ENCODE assay signal across 1 cellular context in the genomic region with DNA sequence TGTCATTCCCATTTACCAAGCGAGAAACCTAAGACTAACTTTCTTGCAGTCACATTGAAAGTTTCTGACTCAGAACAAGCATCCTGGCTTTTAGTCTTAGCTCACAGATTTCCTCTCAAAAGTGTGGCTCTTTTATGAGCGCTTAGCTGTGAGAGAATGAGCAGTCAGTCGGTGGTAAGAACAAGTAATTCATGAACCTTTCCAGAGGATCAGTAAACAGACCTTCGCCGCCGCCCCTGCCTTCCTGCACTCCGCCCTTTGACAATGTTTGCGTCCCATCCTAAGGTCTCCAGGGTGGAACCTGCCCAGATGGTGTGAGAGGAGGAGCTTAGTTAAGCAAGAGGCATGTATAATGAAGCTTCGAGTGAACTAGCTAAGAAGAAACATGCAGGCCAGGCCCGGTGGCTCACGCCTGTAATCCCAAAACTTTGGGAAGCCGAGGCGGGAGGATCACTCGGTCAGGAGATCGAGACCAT.
TF ChIP-seq lines count a peak whose summit lies in the region.

No MANE protein-coding gene starts in this region.

TF ChIP-seq in HepG2, 621 proteins besides CTCF, POLR2A, EP300 and RAD21 (continued from another document and continues in another):
- TF ChIP-seq AKNA (CRISPR knock-in tag; IDR thresholded peaks at IDR 0.05; ENCODE audit: borderline replicate concordance) (no peak), MED13 (CRISPR knock-in tag; IDR thresholded peaks at IDR 0.05) (no peak), ZNF207 (IDR thresholded peaks at IDR 0.05; ENCODE audit: borderline replicate concordance) (no peak), LCORL (IDR thresholded peaks at IDR 0.05) (no peak), LCORL (CRISPR knock-in tag; IDR thresholded peaks at IDR 0.05) (peak; percentile 88), HOXA5 (CRISPR knock-in tag; IDR thresholded peaks at IDR 0.05) (no peak), MTA3 (CRISPR knock-in tag; IDR thresholded peaks at IDR 0.05) (no peak), RBM22 (optimal IDR thresholded peaks at IDR 0.05; ENCODE audit: low read length) (no peak), AGO2 (optimal IDR thresholded peaks at IDR 0.05; ENCODE audit: low read depth, low read length) (no peak), U2AF1 (optimal IDR thresholded peaks at IDR 0.05; ENCODE audit: low read depth, low read length) (no peak), NFE2L2 (IDR thresholded peaks at IDR 0.05; ENCODE audit: low read length) (no peak), ZNF331 (CRISPR knock-in tag; IDR thresholded peaks at IDR 0.05) (peak; percentile 59; the same call in 1 of the 2 replicates), KLF13 (CRISPR knock-in tag; IDR thresholded peaks at IDR 0.05) (no peak), GATAD1 (CRISPR knock-in tag; IDR thresholded peaks at IDR 0.05) (no peak), PHB2 (IDR thresholded peaks at IDR 0.05; ENCODE audit: partially characterized antibody) (no peak), JDP2 (CRISPR knock-in tag; IDR thresholded peaks at IDR 0.05; ENCODE audit: borderline replicate concordance) (no peak), ZBTB20 (CRISPR knock-in tag; IDR thresholded peaks at IDR 0.05; ENCODE audit: borderline replicate concordance, low read depth) (no peak), MXI1 (IDR thresholded peaks at IDR 0.05; ENCODE audit: borderline replicate concordance, low read depth, low read length) (peak; percentile 13; the same call in 1 of the 3 replicates), YEATS2 (CRISPR knock-in tag; IDR thresholded peaks at IDR 0.05; ENCODE audit: borderline replicate concordance) (peak; percentile 33; the same call in 1 of the 2 replicates), NR2F6 (IDR thresholded peaks at IDR 0.05) (0 out of 2 replicates have a peak, but pooled peaks have one; percentile 23), NR2F6 (CRISPR knock-in tag; IDR thresholded peaks at IDR 0.05) (peak; percentile 74), ZNF670 (CRISPR knock-in tag; IDR thresholded peaks at IDR 0.05; ENCODE audit: borderline replicate concordance) (0 out of 2 replicates have a peak, but pooled peaks have one; percentile 45), CHD2 (IDR thresholded peaks at IDR 0.05; ENCODE audit: low read depth, low read length) (no peak), GMEB2 (CRISPR knock-in tag; IDR thresholded peaks at IDR 0.05; ENCODE audit: low read depth) (no peak), MIXL1 (CRISPR knock-in tag; IDR thresholded peaks at IDR 0.05) (peak; percentile 84), ATM (IDR thresholded peaks at IDR 0.05; ENCODE audit: borderline replicate concordance) (no peak), MIER3 (CRISPR knock-in tag; IDR thresholded peaks at IDR 0.05; ENCODE audit: borderline replicate concordance) (peak; percentile 73; the same call in 1 of the 2 replicates), ZNF180 (CRISPR knock-in tag; IDR thresholded peaks at IDR 0.05; ENCODE audit: borderline replicate concordance, low read depth) (no peak), HDAC2 (CRISPR knock-in tag; IDR thresholded peaks at IDR 0.05) (peak; percentile 85), IKZF1 (IDR thresholded peaks at IDR 0.05) (no peak), MAF1 (CRISPR knock-in tag; IDR thresholded peaks at IDR 0.05; ENCODE audit: borderline replicate concordance) (no peak)
- TF ChIP-seq, protein P1, sequence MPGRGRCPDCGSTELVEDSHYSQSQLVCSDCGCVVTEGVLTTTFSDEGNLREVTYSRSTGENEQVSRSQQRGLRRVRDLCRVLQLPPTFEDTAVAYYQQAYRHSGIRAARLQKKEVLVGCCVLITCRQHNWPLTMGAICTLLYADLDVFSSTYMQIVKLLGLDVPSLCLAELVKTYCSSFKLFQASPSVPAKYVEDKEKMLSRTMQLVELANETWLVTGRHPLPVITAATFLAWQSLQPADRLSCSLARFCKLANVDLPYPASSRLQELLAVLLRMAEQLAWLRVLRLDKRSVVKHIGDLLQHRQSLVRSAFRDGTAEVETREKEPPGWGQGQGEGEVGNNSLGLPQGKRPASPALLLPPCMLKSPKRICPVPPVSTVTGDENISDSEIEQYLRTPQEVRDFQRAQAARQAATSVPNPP (CRISPR knock-in tag; IDR thresholded peaks at IDR 0.05): no peak
- TF ChIP-seq, protein P2, sequence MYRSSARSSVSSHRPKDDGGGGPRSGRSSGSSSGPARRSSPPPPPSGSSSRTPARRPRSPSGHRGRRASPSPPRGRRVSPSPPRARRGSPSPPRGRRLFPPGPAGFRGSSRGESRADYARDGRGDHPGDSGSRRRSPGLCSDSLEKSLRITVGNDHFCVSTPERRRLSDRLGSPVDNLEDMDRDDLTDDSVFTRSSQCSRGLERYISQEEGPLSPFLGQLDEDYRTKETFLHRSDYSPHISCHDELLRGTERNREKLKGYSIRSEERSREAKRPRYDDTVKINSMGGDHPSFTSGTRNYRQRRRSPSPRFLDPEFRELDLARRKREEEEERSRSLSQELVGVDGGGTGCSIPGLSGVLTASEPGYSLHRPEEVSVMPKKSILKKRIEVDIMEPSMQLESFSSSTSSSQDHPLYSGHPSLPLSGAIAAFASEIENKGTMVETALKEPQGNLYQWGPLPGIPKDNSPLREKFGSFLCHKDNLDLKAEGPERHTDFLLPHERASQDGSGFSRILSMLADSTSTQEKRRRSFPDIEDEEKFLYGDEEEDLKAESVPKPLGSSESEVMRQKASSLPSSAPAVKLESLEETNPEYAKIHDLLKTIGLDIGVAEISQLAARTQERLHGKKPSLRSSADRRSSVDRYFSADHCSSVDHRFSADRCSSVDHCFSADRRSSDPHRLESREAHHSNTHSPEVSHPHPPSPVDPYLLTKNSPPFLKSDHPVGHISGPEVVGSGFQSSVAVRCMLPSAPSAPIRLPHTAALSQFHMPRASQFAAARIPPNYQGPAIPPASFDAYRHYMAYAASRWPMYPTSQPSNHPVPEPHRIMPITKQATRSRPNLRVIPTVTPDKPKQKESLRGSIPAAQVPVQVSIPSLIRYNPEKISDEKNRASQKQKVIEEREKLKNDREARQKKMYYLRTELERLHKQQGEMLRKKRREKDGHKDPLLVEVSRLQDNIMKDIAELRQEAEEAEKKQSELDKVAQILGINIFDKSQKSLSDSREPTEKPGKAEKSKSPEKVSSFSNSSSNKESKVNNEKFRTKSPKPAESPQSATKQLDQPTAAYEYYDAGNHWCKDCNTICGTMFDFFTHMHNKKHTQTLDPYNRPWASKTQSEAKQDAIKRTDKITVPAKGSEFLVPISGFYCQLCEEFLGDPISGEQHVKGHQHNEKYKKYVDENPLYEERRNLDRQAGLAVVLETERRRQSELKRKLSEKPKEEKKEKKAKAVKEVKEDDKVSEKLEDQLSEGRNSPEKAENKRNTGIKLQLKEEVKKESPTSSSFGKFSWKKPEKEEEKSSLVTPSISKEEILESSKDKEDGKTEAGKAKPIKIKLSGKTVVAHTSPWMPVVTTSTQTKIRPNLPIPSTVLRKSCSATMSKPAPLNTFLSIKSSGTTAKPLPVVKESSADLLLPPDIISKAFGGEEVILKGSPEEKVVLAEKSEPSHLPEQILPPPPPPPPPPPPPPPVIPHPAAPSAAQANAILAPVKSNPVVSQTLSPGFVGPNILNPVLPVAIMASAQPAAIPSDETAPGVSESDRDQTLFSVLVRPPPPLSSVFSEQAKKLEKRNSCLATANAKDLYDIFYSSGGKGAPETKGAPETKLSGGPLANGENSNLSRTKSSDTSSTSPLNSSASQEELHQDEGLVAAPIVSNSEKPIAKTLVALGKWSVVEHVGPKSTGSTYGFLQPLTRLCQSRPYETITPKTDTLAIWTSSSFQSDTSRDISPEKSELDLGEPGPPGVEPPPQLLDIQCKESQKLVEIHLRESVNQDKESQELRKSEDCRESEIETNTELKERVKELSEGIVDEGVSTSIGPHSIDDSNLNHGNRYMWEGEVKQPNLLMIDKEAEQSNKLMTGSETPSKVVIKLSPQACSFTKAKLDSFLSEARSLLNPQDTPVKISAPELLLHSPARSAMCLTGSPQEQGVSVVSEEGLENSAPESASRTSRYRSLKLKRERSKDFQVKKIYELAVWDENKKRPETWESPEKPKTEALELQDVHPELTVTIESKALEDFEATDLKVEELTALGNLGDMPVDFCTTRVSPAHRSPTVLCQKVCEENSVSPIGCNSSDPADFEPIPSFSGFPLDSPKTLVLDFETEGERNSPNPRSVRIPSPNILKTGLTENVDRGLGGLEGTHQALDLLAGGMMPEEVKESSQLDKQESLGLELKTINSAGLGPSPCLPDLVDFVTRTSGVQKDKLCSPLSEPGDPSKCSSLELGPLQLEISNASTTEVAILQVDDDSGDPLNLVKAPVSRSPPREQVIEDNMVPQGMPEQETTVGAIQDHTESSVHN (CRISPR knock-in tag; IDR thresholded peaks at IDR 0.05): no peak
- TF ChIP-seq, protein P3, sequence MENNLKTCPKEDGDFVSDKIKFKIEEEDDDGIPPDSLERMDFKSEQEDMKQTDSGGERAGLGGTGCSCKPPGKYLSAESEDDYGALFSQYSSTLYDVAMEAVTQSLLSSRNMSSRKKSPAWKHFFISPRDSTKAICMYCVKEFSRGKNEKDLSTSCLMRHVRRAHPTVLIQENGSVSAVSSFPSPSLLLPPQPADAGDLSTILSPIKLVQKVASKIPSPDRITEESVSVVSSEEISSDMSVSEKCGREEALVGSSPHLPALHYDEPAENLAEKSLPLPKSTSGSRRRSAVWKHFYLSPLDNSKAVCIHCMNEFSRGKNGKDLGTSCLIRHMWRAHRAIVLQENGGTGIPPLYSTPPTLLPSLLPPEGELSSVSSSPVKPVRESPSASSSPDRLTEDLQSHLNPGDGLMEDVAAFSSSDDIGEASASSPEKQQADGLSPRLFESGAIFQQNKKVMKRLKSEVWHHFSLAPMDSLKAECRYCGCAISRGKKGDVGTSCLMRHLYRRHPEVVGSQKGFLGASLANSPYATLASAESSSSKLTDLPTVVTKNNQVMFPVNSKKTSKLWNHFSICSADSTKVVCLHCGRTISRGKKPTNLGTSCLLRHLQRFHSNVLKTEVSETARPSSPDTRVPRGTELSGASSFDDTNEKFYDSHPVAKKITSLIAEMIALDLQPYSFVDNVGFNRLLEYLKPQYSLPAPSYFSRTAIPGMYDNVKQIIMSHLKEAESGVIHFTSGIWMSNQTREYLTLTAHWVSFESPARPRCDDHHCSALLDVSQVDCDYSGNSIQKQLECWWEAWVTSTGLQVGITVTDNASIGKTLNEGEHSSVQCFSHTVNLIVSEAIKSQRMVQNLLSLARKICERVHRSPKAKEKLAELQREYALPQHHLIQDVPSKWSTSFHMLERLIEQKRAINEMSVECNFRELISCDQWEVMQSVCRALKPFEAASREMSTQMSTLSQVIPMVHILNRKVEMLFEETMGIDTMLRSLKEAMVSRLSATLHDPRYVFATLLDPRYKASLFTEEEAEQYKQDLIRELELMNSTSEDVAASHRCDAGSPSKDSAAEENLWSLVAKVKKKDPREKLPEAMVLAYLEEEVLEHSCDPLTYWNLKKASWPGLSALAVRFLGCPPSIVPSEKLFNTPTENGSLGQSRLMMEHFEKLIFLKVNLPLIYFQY (CRISPR knock-in tag; IDR thresholded peaks at IDR 0.05; ENCODE audit: borderline replicate concordance): 0 out of 2 replicates have a peak, but pooled peaks have one; percentile 49
- TF ChIP-seq, protein P4, sequence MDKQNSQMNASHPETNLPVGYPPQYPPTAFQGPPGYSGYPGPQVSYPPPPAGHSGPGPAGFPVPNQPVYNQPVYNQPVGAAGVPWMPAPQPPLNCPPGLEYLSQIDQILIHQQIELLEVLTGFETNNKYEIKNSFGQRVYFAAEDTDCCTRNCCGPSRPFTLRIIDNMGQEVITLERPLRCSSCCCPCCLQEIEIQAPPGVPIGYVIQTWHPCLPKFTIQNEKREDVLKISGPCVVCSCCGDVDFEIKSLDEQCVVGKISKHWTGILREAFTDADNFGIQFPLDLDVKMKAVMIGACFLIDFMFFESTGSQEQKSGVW (CRISPR knock-in tag; IDR thresholded peaks at IDR 0.05; ENCODE audit: borderline replicate concordance): no peak
- TF ChIP-seq, protein P5, sequence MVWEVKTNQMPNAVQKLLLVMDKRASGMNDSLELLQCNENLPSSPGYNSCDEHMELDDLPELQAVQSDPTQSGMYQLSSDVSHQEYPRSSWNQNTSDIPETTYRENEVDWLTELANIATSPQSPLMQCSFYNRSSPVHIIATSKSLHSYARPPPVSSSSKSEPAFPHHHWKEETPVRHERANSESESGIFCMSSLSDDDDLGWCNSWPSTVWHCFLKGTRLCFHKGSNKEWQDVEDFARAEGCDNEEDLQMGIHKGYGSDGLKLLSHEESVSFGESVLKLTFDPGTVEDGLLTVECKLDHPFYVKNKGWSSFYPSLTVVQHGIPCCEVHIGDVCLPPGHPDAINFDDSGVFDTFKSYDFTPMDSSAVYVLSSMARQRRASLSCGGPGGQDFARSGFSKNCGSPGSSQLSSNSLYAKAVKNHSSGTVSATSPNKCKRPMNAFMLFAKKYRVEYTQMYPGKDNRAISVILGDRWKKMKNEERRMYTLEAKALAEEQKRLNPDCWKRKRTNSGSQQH (CRISPR knock-in tag; IDR thresholded peaks at IDR 0.05; ENCODE audit: low read depth): no peak
